Comparison of ENCODE assay signal across 32 cellular contexts in the genomic region with DNA sequence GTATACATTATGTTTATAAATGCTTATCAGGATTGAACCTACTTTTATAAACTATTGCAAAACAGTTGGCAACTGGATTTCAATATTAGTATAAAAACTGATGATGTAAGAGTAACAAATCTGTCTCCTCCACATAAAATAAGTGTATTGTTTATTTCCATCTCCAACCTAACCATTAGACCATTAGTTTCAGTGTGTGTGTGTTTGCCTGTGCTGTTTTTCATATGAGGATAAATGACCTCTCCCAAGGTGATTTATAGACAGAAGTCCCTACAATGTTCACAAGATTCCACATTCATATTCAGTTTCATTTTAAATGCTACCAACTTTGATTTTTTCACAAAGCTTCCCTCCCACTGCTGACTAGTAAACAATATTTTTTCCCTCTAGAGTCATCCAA.
"Had no signal": no experiment of that assay in that cellular context is flagged by ENCODE, and none has a peak within 500 bp of the region (broad histone marks: within the 10 kb centered on the region; RNA-seq: fewer than 3 reads in every experiment).

No MANE protein-coding gene starts in this region.

- H3K4me1 Mint-ChIP-seq: activated B cell treated with CpG ODN at 0.5 μM for 24 hours; activated CD4-positive, alpha-beta memory T cell treated with anti-CD3 and anti-CD28 coated beads, Interleukin-2, amount 10 ng/mL, durations not matched to agents 7 days and 5 days; activated CD4-positive, alpha-beta T cell treated with anti-CD3 and anti-CD28 coated beads, Interleukin-2, amount 10 ng/mL, durations not matched to agents 7 days and 5 days; activated CD8-positive, alpha-beta memory T cell treated with anti-CD3 and anti-CD28 coated beads, Interleukin-2, amount 10 ng/mL, durations not matched to agents 7 days and 5 days; activated naive CD4-positive, alpha-beta T cell treated with anti-CD3 and anti-CD28 coated beads, Interleukin-2, amount 10 ng/mL, durations not matched to agents 7 days and 5 days; activated naive CD4-positive, alpha-beta T cell treated with anti-CD3 and anti-CD28 coated beads, Interleukin-2, amount 50 U/mL, for 24 hours; activated naive CD8-positive, alpha-beta T cell treated with anti-CD3 and anti-CD28 coated beads, Interleukin-2, amount 10 ng/mL, durations not matched to agents 7 days and 5 days; activated naive CD8-positive, alpha-beta T cell treated with anti-CD3 and anti-CD28 coated beads, Interleukin-2, amount 50 U/mL, for 24 hours had no signal

- H3K4me3 Mint-ChIP-seq: activated B cell treated with CpG ODN at 0.5 μM for 24 hours; activated CD4-positive, alpha-beta memory T cell treated with anti-CD3 and anti-CD28 coated beads, Interleukin-2, amount 10 ng/mL, durations not matched to agents 7 days and 5 days; activated CD4-positive, alpha-beta T cell treated with anti-CD3 and anti-CD28 coated beads, Interleukin-2, amount 10 ng/mL, durations not matched to agents 7 days and 5 days; activated CD8-positive, alpha-beta memory T cell treated with anti-CD3 and anti-CD28 coated beads, Interleukin-2, amount 10 ng/mL, durations not matched to agents 7 days and 5 days; activated CD8-positive, alpha-beta T cell treated with anti-CD3 and anti-CD28 coated beads, Interleukin-2, amount 10 ng/mL, durations not matched to agents 7 days and 5 days; activated naive CD4-positive, alpha-beta T cell treated with anti-CD3 and anti-CD28 coated beads, Interleukin-2, amount 10 ng/mL, durations not matched to agents 7 days and 5 days; activated naive CD4-positive, alpha-beta T cell treated with anti-CD3 and anti-CD28 coated beads, Interleukin-2, amount 50 U/mL, for 24 hours; activated naive CD8-positive, alpha-beta T cell; activated naive CD8-positive, alpha-beta T cell treated with anti-CD3 and anti-CD28 coated beads, Interleukin-2, amount 10 ng/mL, durations not matched to agents 7 days and 5 days; activated naive CD8-positive, alpha-beta T cell treated with anti-CD3 and anti-CD28 coated beads, Interleukin-2, amount 50 U/mL, for 24 hours; activated T-cell treated with anti-CD3 and anti-CD28 coated beads, Interleukin-2, amount 50 U/mL, for 24 hours; T-helper 1 cell treated with Interleukin-12 subunit alpha and Interleukin-12 subunit beta and Interleukin-4 antibody, amounts not matched to agents 30 μg/mL and 1 μg/mL, for 36 hours; T-helper 2 cell treated with Interferon-gamma antibody and Interleukin-4, amounts not matched to agents 5 μg/mL and 100 μg/mL, for 36 hours had no signal

- H3K27ac Mint-ChIP-seq: activated B cell treated with CpG ODN at 0.5 μM for 24 hours; activated CD4-positive, alpha-beta memory T cell treated with anti-CD3 and anti-CD28 coated beads, Interleukin-2, amount 10 ng/mL, durations not matched to agents 7 days and 5 days; activated CD4-positive, alpha-beta T cell treated with anti-CD3 and anti-CD28 coated beads, Interleukin-2, amount 10 ng/mL, durations not matched to agents 7 days and 5 days; activated CD8-positive, alpha-beta memory T cell treated with anti-CD3 and anti-CD28 coated beads, Interleukin-2, amount 10 ng/mL, durations not matched to agents 7 days and 5 days; activated CD8-positive, alpha-beta T cell treated with anti-CD3 and anti-CD28 coated beads, Interleukin-2, amount 10 ng/mL, durations not matched to agents 7 days and 5 days; activated naive CD4-positive, alpha-beta T cell treated with anti-CD3 and anti-CD28 coated beads, Interleukin-2, amount 10 ng/mL, durations not matched to agents 7 days and 5 days; activated naive CD4-positive, alpha-beta T cell treated with anti-CD3 and anti-CD28 coated beads, Interleukin-2, amount 50 U/mL, for 24 hours; activated naive CD8-positive, alpha-beta T cell; activated naive CD8-positive, alpha-beta T cell treated with anti-CD3 and anti-CD28 coated beads, Interleukin-2, amount 10 ng/mL, durations not matched to agents 7 days and 5 days; activated naive CD8-positive, alpha-beta T cell treated with anti-CD3 and anti-CD28 coated beads, Interleukin-2, amount 50 U/mL, for 24 hours; activated T-cell treated with anti-CD3 and anti-CD28 coated beads, Interleukin-2, amount 50 U/mL, for 24 hours; activated T-helper 2 cell treated with anti-CD3 and anti-CD28 coated beads, Interferon-gamma antibody, Interleukin-2, Interleukin-4, amounts not matched to agents 10 μg/mL and 5 μg/mL and 100 μg/mL, durations not matched to agents 14 hours and 24 hours and 36 hours; T-helper 1 cell treated with Interleukin-12 subunit alpha and Interleukin-12 subunit beta and Interleukin-4 antibody, amounts not matched to agents 30 μg/mL and 1 μg/mL, for 36 hours; T-helper 2 cell treated with Interferon-gamma antibody and Interleukin-4, amounts not matched to agents 5 μg/mL and 100 μg/mL, for 36 hours had no signal

- H3K27me3 Mint-ChIP-seq: activated B cell treated with CpG ODN at 0.5 μM for 24 hours; activated CD4-positive, alpha-beta memory T cell treated with anti-CD3 and anti-CD28 coated beads, Interleukin-2, amount 10 ng/mL, durations not matched to agents 7 days and 5 days; activated CD4-positive, alpha-beta T cell treated with anti-CD3 and anti-CD28 coated beads, Interleukin-2, amount 10 ng/mL, durations not matched to agents 7 days and 5 days; activated CD8-positive, alpha-beta memory T cell treated with anti-CD3 and anti-CD28 coated beads, Interleukin-2, amount 10 ng/mL, durations not matched to agents 7 days and 5 days; activated naive CD4-positive, alpha-beta T cell treated with anti-CD3 and anti-CD28 coated beads, Interleukin-2, amount 10 ng/mL, durations not matched to agents 7 days and 5 days; activated naive CD4-positive, alpha-beta T cell treated with anti-CD3 and anti-CD28 coated beads, Interleukin-2, amount 50 U/mL, for 24 hours; activated naive CD8-positive, alpha-beta T cell; activated naive CD8-positive, alpha-beta T cell treated with anti-CD3 and anti-CD28 coated beads, Interleukin-2, amount 10 ng/mL, durations not matched to agents 7 days and 5 days; activated naive CD8-positive, alpha-beta T cell treated with anti-CD3 and anti-CD28 coated beads, Interleukin-2, amount 50 U/mL, for 24 hours; activated T-cell treated with anti-CD3 and anti-CD28 coated beads, Interleukin-2, amount 50 U/mL, for 24 hours had no signal

- DNase-seq: activated B cell treated with CpG ODN at 0.5 μM for 24 hours; activated CD4-positive, alpha-beta memory T cell treated with anti-CD3 and anti-CD28 coated beads, Interleukin-2, amount 10 ng/mL, durations not matched to agents 7 days and 5 days; activated CD4-positive, alpha-beta T cell treated with anti-CD3 and anti-CD28 coated beads for 48 hours; activated CD4-positive, alpha-beta T cell treated with anti-CD3 and anti-CD28 coated beads, Interleukin-2, amount 10 ng/mL, durations not matched to agents 7 days and 5 days; activated CD4-positive, alpha-beta T cell treated with anti-CD3 and anti-CD28 coated beads, Interleukin-2, amount 50 U/mL, for 48 hours; activated CD4-positive, CD25-positive, alpha-beta regulatory T cell treated with anti-CD3 and anti-CD28 coated beads, Interleukin-2, amount 50 U/mL, for 72 hours; activated CD8-positive, alpha-beta memory T cell treated with anti-CD3 and anti-CD28 coated beads for 24 hours; activated CD8-positive, alpha-beta memory T cell treated with anti-CD3 and anti-CD28 coated beads, Interleukin-2, amount 10 ng/mL, durations not matched to agents 7 days and 5 days; activated CD8-positive, alpha-beta memory T cell treated with anti-CD3 and anti-CD28 coated beads, Interleukin-2, amount 50 U/mL, for 48 hours; activated CD8-positive, alpha-beta T cell treated with anti-CD3 and anti-CD28 coated beads, Interleukin-2, amount 10 ng/mL, durations not matched to agents 7 days and 5 days; activated effector memory CD4-positive, alpha-beta T cell treated with Interleukin-2 at 50 U/mL for 16 hours; activated gamma-delta T cell; activated naive CD4-positive, alpha-beta T cell treated with anti-CD3 and anti-CD28 coated beads, Interleukin-2, amount 10 ng/mL, durations not matched to agents 7 days and 5 days; activated naive CD4-positive, alpha-beta T cell treated with Interleukin-2 at 50 U/mL for 16 hours; activated naive CD8-positive, alpha-beta T cell treated with anti-CD3 and anti-CD28 coated beads, Interleukin-2, amount 10 ng/mL, durations not matched to agents 7 days and 5 days; activated naive CD8-positive, alpha-beta T cell treated with anti-CD3 and anti-CD28 coated beads, Interleukin-2, amount 50 U/mL, for 24 hours; activated T-cell treated with anti-CD3 and anti-CD28 coated beads, Interleukin-2, amount 50 U/mL, for 24 hours; activated T-cell treated with anti-CD3 and anti-CD28 coated beads, Interleukin-2, amount 50 U/mL, for 48 hours; aorta; body of pancreas; brain microvascular endothelial cell; central memory CD4-positive, alpha-beta T cell; T-helper 1 cell; T-helper 2 cell; T-helper 9 cell had no signal

- H3K4me1 ChIP-seq: body of pancreas, breast epithelium had no signal

- H3K36me3 Mint-ChIP-seq: activated CD8-positive, alpha-beta memory T cell treated with anti-CD3 and anti-CD28 coated beads, Interleukin-2, amount 10 ng/mL, durations not matched to agents 7 days and 5 days; activated naive CD4-positive, alpha-beta T cell treated with anti-CD3 and anti-CD28 coated beads, Interleukin-2, amount 10 ng/mL, durations not matched to agents 7 days and 5 days; activated naive CD4-positive, alpha-beta T cell treated with anti-CD3 and anti-CD28 coated beads, Interleukin-2, amount 50 U/mL, for 24 hours; activated naive CD8-positive, alpha-beta T cell; activated naive CD8-positive, alpha-beta T cell treated with anti-CD3 and anti-CD28 coated beads, Interleukin-2, amount 10 ng/mL, durations not matched to agents 7 days and 5 days had no signal

- H3K36me3 ChIP-seq: brain microvascular endothelial cell, breast epithelium had no signal

- H3K27ac ChIP-seq: body of pancreas, brain microvascular endothelial cell, breast epithelium, VCaP had no signal

- ATAC-seq: activated CD8-positive, alpha-beta memory T cell treated with anti-CD3 and anti-CD28 coated beads, Interleukin-2, amount 10 ng/mL, durations not matched to agents 7 days and 5 days; activated CD8-positive, alpha-beta T cell treated with anti-CD3 and anti-CD28 coated beads, Interleukin-2, amount 10 ng/mL, durations not matched to agents 7 days and 5 days; activated naive CD8-positive, alpha-beta T cell treated with anti-CD3 and anti-CD28 coated beads, Interleukin-2, amount 50 U/mL, for 24 hours; body of pancreas had no signal

- H3K9me3 ChIP-seq: body of pancreas, breast epithelium had no signal

- H3K9me3 Mint-ChIP-seq: activated B cell treated with CpG ODN at 0.5 μM for 24 hours; activated CD4-positive, alpha-beta T cell treated with anti-CD3 and anti-CD28 coated beads, Interleukin-2, amount 10 ng/mL, durations not matched to agents 7 days and 5 days; activated naive CD4-positive, alpha-beta T cell treated with anti-CD3 and anti-CD28 coated beads, Interleukin-2, amount 10 ng/mL, durations not matched to agents 7 days and 5 days; activated naive CD4-positive, alpha-beta T cell treated with anti-CD3 and anti-CD28 coated beads, Interleukin-2, amount 50 U/mL, for 24 hours; activated naive CD8-positive, alpha-beta T cell treated with anti-CD3 and anti-CD28 coated beads, Interleukin-2, amount 10 ng/mL, durations not matched to agents 7 days and 5 days; activated naive CD8-positive, alpha-beta T cell treated with anti-CD3 and anti-CD28 coated beads, Interleukin-2, amount 50 U/mL, for 24 hours; activated T-helper 2 cell treated with anti-CD3 and anti-CD28 coated beads, Interferon-gamma antibody, Interleukin-2, Interleukin-4, amounts not matched to agents 10 μg/mL and 5 μg/mL and 100 μg/mL, durations not matched to agents 14 hours and 24 hours and 36 hours; T-helper 1 cell treated with Interleukin-12 subunit alpha and Interleukin-12 subunit beta and Interleukin-4 antibody, amounts not matched to agents 30 μg/mL and 1 μg/mL, for 36 hours; T-helper 2 cell treated with Interferon-gamma antibody and Interleukin-4, amounts not matched to agents 5 μg/mL and 100 μg/mL, for 36 hours had no signal

- H3K4me3 ChIP-seq: body of pancreas, breast epithelium had no signal

- H3K27me3 ChIP-seq: body of pancreas, brain microvascular endothelial cell, breast epithelium had no signal
